Comparison of ENCODE assay signal across 13 cellular contexts in genomic region chr13:109275848-109276247, GRCh38.
DNase-seq lines count a peak whose midpoint lies in the region; ATAC-seq and TF ChIP-seq lines count a peak whose summit lies in the region.
"Had no signal": no experiment of that assay in that cellular context is flagged by ENCODE, and none has a peak within 500 bp of the region (broad histone marks: within the 10 kb centered on the region; RNA-seq: fewer than 3 reads in every experiment).

No MANE protein-coding gene starts in this region.

- peak; percentile 41 for DNase-seq in MCF 10A (ENCODE audit: unreplicated experiment)
- no peak for DNase-seq in breast epithelium (ENCODE audit: low spot score in 2 of 2)
- no peak for DNase-seq in RWPE2 (ENCODE audit: low spot score)
- DNase-seq in hepatocyte (ENCODE audit: low spot score), result peak; percentile 22
- peak; percentile 40 for DNase-seq in transverse colon
- DNase-seq in HEK293T (ENCODE audit: extremely low spot score), result no peak
- DNase-seq in sciatic nerve (ENCODE audit: low spot score), result no peak
- DNase-seq: activated CD4-positive, alpha-beta T cell treated with anti-CD3 and anti-CD28 coated beads, Interleukin-2, amount 10 ng/mL, durations not matched to agents 24 days and 14 days; NCI-H2107 had no signal

- H3K36me3 ChIP-seq in breast epithelium (no peaks in the 10 kb centered on the region), RWPE2 (ENCODE audit: low read depth) (peaks cover 33% of the 10 kb centered on the region), hepatocyte (replicated peaks; ENCODE audit: insufficient read depth, low read depth) (no peaks in the 10 kb centered on the region), transverse colon (no peaks in the 10 kb centered on the region)
- H3K36me3 ChIP-seq: BLaER1 treated with 17β-estradiol and CSF1 and Interleukin-3, amounts not matched to agents 10 nM and 100 nM; pancreas had no signal

- no peak overlapping the region for H3K4me2 ChIP-seq in hepatocyte
- H3K4me2 ChIP-seq: BLaER1 treated with 17β-estradiol and CSF1 and Interleukin-3, amounts not matched to agents 10 nM and 100 nM had no signal

- no peaks in the 10 kb centered on the region for H3K79me2 ChIP-seq in hepatocyte

- POLR2A ChIA-PET in MCF 10A (lab: Yijun Ruan, JAX) (interaction anchor here (0.6 to 1.0 kb wide), 2 partner anchors 119 to 161 kb away, joined by 3 read pairs; no protein-coding TSS in a partner anchor), HEK293T (lab: Yijun Ruan, JAX) (no interaction called here)

- H3K27ac Mint-ChIP-seq in MCF 10A (ENCODE audit: low read depth, unreplicated experiment), result no peak overlapping the region
- H3K27ac Mint-ChIP-seq: activated CD4-positive, alpha-beta T cell treated with anti-CD3 and anti-CD28 coated beads, Interleukin-2, amount 10 ng/mL, durations not matched to agents 24 days and 14 days; activated naive CD4-positive, alpha-beta T cell treated with anti-CD3 and anti-CD28 coated beads, Interleukin-2, amount 50 U/mL, for 24 hours had no signal

- H2AFZ ChIP-seq in hepatocyte, result no peak overlapping the region

- in situ Hi-C loops in transverse colon (cut with MboI; ENCODE audit: low pct_ligation_motif_present in 1 of 4, low pct_unique_long_range_greater_than_20kb in 1 of 4, low sequenced_read_pairs in 3 of 4), result no loop called here

- peaks cover 54% of the 10 kb centered on the region for H3K36me3 Mint-ChIP-seq in MCF 10A (ENCODE audit: insufficient read depth, unreplicated experiment)
- H3K36me3 Mint-ChIP-seq: activated naive CD4-positive, alpha-beta T cell treated with anti-CD3 and anti-CD28 coated beads, Interleukin-2, amount 50 U/mL, for 24 hours had no signal

- H3K9me3 Mint-ChIP-seq in MCF 10A (ENCODE audit: unreplicated experiment), result no peaks in the 10 kb centered on the region
- H3K9me3 Mint-ChIP-seq: activated CD4-positive, alpha-beta T cell treated with anti-CD3 and anti-CD28 coated beads, Interleukin-2, amount 10 ng/mL, durations not matched to agents 24 days and 14 days; activated naive CD4-positive, alpha-beta T cell treated with anti-CD3 and anti-CD28 coated beads, Interleukin-2, amount 50 U/mL, for 24 hours had no signal

- H3K27me3 Mint-ChIP-seq in MCF 10A (ENCODE audit: insufficient read depth, unreplicated experiment), result no peaks in the 10 kb centered on the region
- H3K27me3 Mint-ChIP-seq: activated CD4-positive, alpha-beta T cell treated with anti-CD3 and anti-CD28 coated beads, Interleukin-2, amount 10 ng/mL, durations not matched to agents 24 days and 14 days had no signal

- no TSS peak for BruUV-seq in MCF 10A (replicated peaks; lab: Mats Ljungman, UMichigan)

- CTCF ChIA-PET in MCF 10A (lab: Yijun Ruan, JAX) (no interaction called here), HEK293T (lab: Yijun Ruan, JAX) (no interaction called here)

- intact Hi-C loops in MCF 10A (cut with micrococcal nuclease), result loop anchor here (10.0 kb wide), 1 partner anchor 739 kb away; no protein-coding TSS in a partner anchor
- intact Hi-C loops in breast epithelium (cut with DNase I; ENCODE audit: low total_unique reads), result no loop called here
- intact Hi-C loops in transverse colon (cut with DNase I; ENCODE audit: low total_unique reads), result no loop called here
- intact Hi-C loops in sciatic nerve (cut with DNase I), result no loop called here

- no peaks in the 10 kb centered on the region for H4K20me1 ChIP-seq in hepatocyte (ENCODE audit: insufficient read depth, poor library complexity, severe bottlenecking)
- H4K20me1 ChIP-seq: BLaER1 treated with 17β-estradiol and CSF1 and Interleukin-3, amounts not matched to agents 10 nM and 100 nM had no signal

- H3K4me3 ChIP-seq in breast epithelium (no peak overlapping the region), RWPE2 (ENCODE audit: severe bottlenecking) (no peak overlapping the region), hepatocyte (no peak overlapping the region), transverse colon (no peak overlapping the region)
- H3K4me3 ChIP-seq: BLaER1 treated with 17β-estradiol and CSF1 and Interleukin-3, amounts not matched to agents 10 nM and 100 nM; pancreas had no signal

- no peak overlapping the region for H3K4me3 Mint-ChIP-seq in MCF 10A (ENCODE audit: unreplicated experiment)
- H3K4me3 Mint-ChIP-seq: activated CD4-positive, alpha-beta T cell treated with anti-CD3 and anti-CD28 coated beads, Interleukin-2, amount 10 ng/mL, durations not matched to agents 24 days and 14 days; activated naive CD4-positive, alpha-beta T cell treated with anti-CD3 and anti-CD28 coated beads, Interleukin-2, amount 50 U/mL, for 24 hours had no signal

- TF ChIP-seq CTCF in MCF 10A (IDR thresholded peaks at IDR 0.05; ENCODE audit: unreplicated experiment) (no peak), breast epithelium (IDR thresholded peaks at IDR 0.05) (no peak), RWPE2 (IDR thresholded peaks at IDR 0.05; ENCODE audit: poor library complexity, severe bottlenecking) (peak; percentile 32), hepatocyte (IDR thresholded peaks at IDR 0.05; ENCODE audit: poor library complexity) (peak; percentile 28), transverse colon (IDR thresholded peaks at IDR 0.05) (peak in 3 of 5 experiments; percentile 13 to 38 (median 18))

- WGBS in hepatocyte (ENCODE audit: low lambda C conversion rate, missing lambda C conversion rate), result 76% methylated on average over 5 of the region's 5 CpGs
- 34 to 59% methylated on average over 4 to 5 of the region's 5 CpGs for WGBS in transverse colon (ENCODE audit: low coverage in 1 of 2), 2 donors

- H3K27ac ChIP-seq in breast epithelium (no peak overlapping the region), RWPE2 (ENCODE audit: poor library complexity, severe bottlenecking) (peak overlapping the region; percentile 96), hepatocyte (no peak overlapping the region), transverse colon (no peak overlapping the region)
- H3K27ac ChIP-seq: BLaER1 treated with 17β-estradiol and CSF1 and Interleukin-3, amounts not matched to agents 10 nM and 100 nM; pancreas had no signal

- peaks cover 16% of the 10 kb centered on the region for H3K4me1 Mint-ChIP-seq in MCF 10A (ENCODE audit: insufficient read depth, unreplicated experiment)
- H3K4me1 Mint-ChIP-seq: activated CD4-positive, alpha-beta T cell treated with anti-CD3 and anti-CD28 coated beads, Interleukin-2, amount 10 ng/mL, durations not matched to agents 24 days and 14 days; activated naive CD4-positive, alpha-beta T cell treated with anti-CD3 and anti-CD28 coated beads, Interleukin-2, amount 50 U/mL, for 24 hours had no signal

- ATAC-seq in RWPE2 (ENCODE audit: low read depth), result no peak
- ATAC-seq in sciatic nerve, result no peak
- no peak for ATAC-seq in HG03045 (IDR thresholded peaks at IDR 0.05; ENCODE audit: unreplicated experiment)

- H3K4me1 ChIP-seq in breast epithelium (no peaks in the 10 kb centered on the region), RWPE2 (ENCODE audit: insufficient read depth, poor library complexity, severe bottlenecking) (peaks cover 40% of the 10 kb centered on the region), hepatocyte (ENCODE audit: insufficient read depth) (peaks cover 4% of the 10 kb centered on the region), transverse colon (no peaks in the 10 kb centered on the region)
- H3K4me1 ChIP-seq: pancreas had no signal

- no peaks in the 10 kb centered on the region for H3K27me3 ChIP-seq in breast epithelium
- no peaks in the 10 kb centered on the region for H3K27me3 ChIP-seq in RWPE2 (ENCODE audit: insufficient read depth, poor library complexity, severe bottlenecking)
- no peaks in the 10 kb centered on the region for H3K27me3 ChIP-seq in hepatocyte
- no peaks in the 10 kb centered on the region for H3K27me3 ChIP-seq in transverse colon
- H3K27me3 ChIP-seq: BLaER1 treated with 17β-estradiol and CSF1 and Interleukin-3, amounts not matched to agents 10 nM and 100 nM; pancreas had no signal

- no peaks in the 10 kb centered on the region for H3K9me2 ChIP-seq in hepatocyte (replicated peaks; ENCODE audit: insufficient read depth)

- no peak for TF ChIP-seq EP300 in transverse colon (IDR thresholded peaks at IDR 0.05; ENCODE audit: low read depth)

- H3K9me3 ChIP-seq in breast epithelium (no peaks in the 10 kb centered on the region), RWPE2 (ENCODE audit: severe bottlenecking) (no peaks in the 10 kb centered on the region), hepatocyte (ENCODE audit: low read depth) (no peaks in the 10 kb centered on the region), transverse colon (no peaks in the 10 kb centered on the region)
- H3K9me3 ChIP-seq: BLaER1 treated with 17β-estradiol and CSF1 and Interleukin-3, amounts not matched to agents 10 nM and 100 nM; pancreas had no signal

- TF ChIP-seq POLR2A in breast epithelium (IDR thresholded peaks at IDR 0.05), result no peak
- no peak for TF ChIP-seq POLR2A in transverse colon (IDR thresholded peaks at IDR 0.05)

TF ChIP-seq in HEK293T, 16 proteins besides CTCF, POLR2A, EP300 and RAD21:
- TF ChIP-seq SUZ12 (IDR thresholded peaks at IDR 0.05), result no peak
- no peak for TF ChIP-seq FOXM1 (IDR thresholded peaks at IDR 0.05; ENCODE audit: borderline replicate concordance)
- TF ChIP-seq NFRKB (IDR thresholded peaks at IDR 0.05), result no peak
- no peak for TF ChIP-seq FOXK2 (IDR thresholded peaks at IDR 0.05)
- TF ChIP-seq ELF4 (IDR thresholded peaks at IDR 0.05), result no peak
- no peak for TF ChIP-seq ZNF384 (IDR thresholded peaks at IDR 0.05)
- no peak for TF ChIP-seq SP1 (IDR thresholded peaks at IDR 0.05)
- no peak for TF ChIP-seq TARDBP (IDR thresholded peaks at IDR 0.05)
- TF ChIP-seq CTBP1 (IDR thresholded peaks at IDR 0.05; ENCODE audit: borderline replicate concordance), result no peak
- no peak for TF ChIP-seq LEF1 (IDR thresholded peaks at IDR 0.05; ENCODE audit: borderline replicate concordance)
- no peak for TF ChIP-seq HDGF (IDR thresholded peaks at IDR 0.05; ENCODE audit: borderline replicate concordance)
- no peak for TF ChIP-seq BHLHE40 (IDR thresholded peaks at IDR 0.05; ENCODE audit: borderline replicate concordance)
- no peak for TF ChIP-seq FOXA1 (IDR thresholded peaks at IDR 0.05)
- no peak for TF ChIP-seq L3MBTL2 (conservative IDR thresholded peaks at IDR 0.05)
- TF ChIP-seq, protein P1, sequence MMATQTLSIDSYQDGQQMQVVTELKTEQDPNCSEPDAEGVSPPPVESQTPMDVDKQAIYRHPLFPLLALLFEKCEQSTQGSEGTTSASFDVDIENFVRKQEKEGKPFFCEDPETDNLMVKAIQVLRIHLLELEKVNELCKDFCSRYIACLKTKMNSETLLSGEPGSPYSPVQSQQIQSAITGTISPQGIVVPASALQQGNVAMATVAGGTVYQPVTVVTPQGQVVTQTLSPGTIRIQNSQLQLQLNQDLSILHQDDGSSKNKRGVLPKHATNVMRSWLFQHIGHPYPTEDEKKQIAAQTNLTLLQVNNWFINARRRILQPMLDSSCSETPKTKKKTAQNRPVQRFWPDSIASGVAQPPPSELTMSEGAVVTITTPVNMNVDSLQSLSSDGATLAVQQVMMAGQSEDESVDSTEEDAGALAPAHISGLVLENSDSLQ (IDR thresholded peaks at IDR 0.05), result no peak
- no peak for TF ChIP-seq ARNT (IDR thresholded peaks at IDR 0.05)
TF ChIP-seq in HEK293T: peak in this region for 0.

Comparison
In these comparisons a context has a peak if more than half of its experiments do, and no peak if none do; other contexts are left out.
1. DNase-seq: peak in MCF 10A (single experiment), hepatocyte (single experiment) and transverse colon (single experiment); none in breast epithelium (0 of 2), RWPE2 (single experiment), HEK293T (single experiment) and sciatic nerve (single experiment).
2. CTCF ChIP-seq: peak in RWPE2 (single experiment), hepatocyte (single experiment) and transverse colon (3 of 5); none in MCF 10A (single experiment) and breast epithelium (0 of 3).